In genomic region chr2:219512524-219513216, GRCh38 we compare ENCODE assay signal across 1 cellular context.
TF ChIP-seq lines count a peak whose summit lies in the region.

No MANE protein-coding gene starts in this region.

TF ChIP-seq in WTC11, 78 proteins besides CTCF, POLR2A, EP300 and RAD21:
- TF ChIP-seq, protein P1, sequence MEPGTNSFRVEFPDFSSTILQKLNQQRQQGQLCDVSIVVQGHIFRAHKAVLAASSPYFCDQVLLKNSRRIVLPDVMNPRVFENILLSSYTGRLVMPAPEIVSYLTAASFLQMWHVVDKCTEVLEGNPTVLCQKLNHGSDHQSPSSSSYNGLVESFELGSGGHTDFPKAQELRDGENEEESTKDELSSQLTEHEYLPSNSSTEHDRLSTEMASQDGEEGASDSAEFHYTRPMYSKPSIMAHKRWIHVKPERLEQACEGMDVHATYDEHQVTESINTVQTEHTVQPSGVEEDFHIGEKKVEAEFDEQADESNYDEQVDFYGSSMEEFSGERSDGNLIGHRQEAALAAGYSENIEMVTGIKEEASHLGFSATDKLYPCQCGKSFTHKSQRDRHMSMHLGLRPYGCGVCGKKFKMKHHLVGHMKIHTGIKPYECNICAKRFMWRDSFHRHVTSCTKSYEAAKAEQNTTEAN (CRISPR knock-in tag; IDR thresholded peaks at IDR 0.05), result no peak
- TF ChIP-seq NR3C1 (CRISPR knock-in tag; conservative IDR thresholded peaks at IDR 0.05; ENCODE audit: low read depth), result no peak
